In genomic region chr14:103301512-103302197, GRCh38 we compare ENCODE assay signal across 3 cellular contexts.
TF ChIP-seq lines count a peak whose summit lies in the region.

No MANE protein-coding gene starts in this region.

TF ChIP-seq in A549, 52 proteins besides CTCF, POLR2A, EP300 and RAD21 (continued from another document):
- TF ChIP-seq JUNB (IDR thresholded peaks at IDR 0.05) (no peak), CBX8 (IDR thresholded peaks at IDR 0.05) (no peak), HDAC2 (IDR thresholded peaks at IDR 0.05) (no peak), HEYL (CRISPR knock-in tag; IDR thresholded peaks at IDR 0.05) (no peak), EHF (CRISPR knock-in tag; IDR thresholded peaks at IDR 0.05) (no peak), ZSCAN20 (CRISPR knock-in tag; IDR thresholded peaks at IDR 0.05) (no peak)
- TF ChIP-seq, protein P1, sequence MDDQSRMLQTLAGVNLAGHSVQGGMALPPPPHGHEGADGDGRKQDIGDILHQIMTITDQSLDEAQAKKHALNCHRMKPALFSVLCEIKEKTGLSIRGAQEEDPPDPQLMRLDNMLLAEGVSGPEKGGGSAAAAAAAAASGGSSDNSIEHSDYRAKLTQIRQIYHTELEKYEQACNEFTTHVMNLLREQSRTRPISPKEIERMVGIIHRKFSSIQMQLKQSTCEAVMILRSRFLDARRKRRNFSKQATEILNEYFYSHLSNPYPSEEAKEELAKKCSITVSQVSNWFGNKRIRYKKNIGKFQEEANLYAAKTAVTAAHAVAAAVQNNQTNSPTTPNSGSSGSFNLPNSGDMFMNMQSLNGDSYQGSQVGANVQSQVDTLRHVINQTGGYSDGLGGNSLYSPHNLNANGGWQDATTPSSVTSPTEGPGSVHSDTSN (IDR thresholded peaks at IDR 0.05) = no peak
TF ChIP-seq in A549: peak in this region for 0.

TF ChIP-seq in HEK293, 187 proteins besides CTCF, POLR2A, EP300 and RAD21 (continued from another document):
- TF ChIP-seq, protein P2, sequence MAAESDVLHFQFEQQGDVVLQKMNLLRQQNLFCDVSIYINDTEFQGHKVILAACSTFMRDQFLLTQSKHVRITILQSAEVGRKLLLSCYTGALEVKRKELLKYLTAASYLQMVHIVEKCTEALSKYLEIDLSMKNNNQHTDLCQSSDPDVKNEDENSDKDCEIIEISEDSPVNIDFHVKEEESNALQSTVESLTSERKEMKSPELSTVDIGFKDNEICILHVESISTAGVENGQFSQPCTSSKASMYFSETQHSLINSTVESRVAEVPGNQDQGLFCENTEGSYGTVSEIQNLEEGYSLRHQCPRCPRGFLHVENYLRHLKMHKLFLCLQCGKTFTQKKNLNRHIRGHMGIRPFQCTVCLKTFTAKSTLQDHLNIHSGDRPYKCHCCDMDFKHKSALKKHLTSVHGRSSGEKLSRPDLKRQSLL (tag by site-specific recombination; IDR thresholded peaks at IDR 0.05) = no peak
- TF ChIP-seq ZNF449 (tag by site-specific recombination; IDR thresholded peaks at IDR 0.05) = peak; percentile 64
- peak; percentile 63; the same call in 1 of the 2 replicates for TF ChIP-seq ZBTB48 (tag by site-specific recombination; IDR thresholded peaks at IDR 0.05)

TF ChIP-seq in WTC11, 78 proteins besides CTCF, POLR2A, EP300 and RAD21 (continued from another document):
- no peak for TF ChIP-seq HMGA2 (CRISPR knock-in tag; IDR thresholded peaks at IDR 0.05)
- no peak for TF ChIP-seq ZNF396 (CRISPR knock-in tag; IDR thresholded peaks at IDR 0.05; ENCODE audit: borderline replicate concordance)
- TF ChIP-seq GABPB1 (CRISPR knock-in tag; IDR thresholded peaks at IDR 0.05) = no peak
- no peak for TF ChIP-seq E2F5 (CRISPR knock-in tag; IDR thresholded peaks at IDR 0.05)
- no peak for TF ChIP-seq ELF4 (CRISPR knock-in tag; IDR thresholded peaks at IDR 0.05; ENCODE audit: low read depth)
- no peak for TF ChIP-seq NFYB (CRISPR knock-in tag; conservative IDR thresholded peaks at IDR 0.05; ENCODE audit: low read depth)
- TF ChIP-seq, protein P3, sequence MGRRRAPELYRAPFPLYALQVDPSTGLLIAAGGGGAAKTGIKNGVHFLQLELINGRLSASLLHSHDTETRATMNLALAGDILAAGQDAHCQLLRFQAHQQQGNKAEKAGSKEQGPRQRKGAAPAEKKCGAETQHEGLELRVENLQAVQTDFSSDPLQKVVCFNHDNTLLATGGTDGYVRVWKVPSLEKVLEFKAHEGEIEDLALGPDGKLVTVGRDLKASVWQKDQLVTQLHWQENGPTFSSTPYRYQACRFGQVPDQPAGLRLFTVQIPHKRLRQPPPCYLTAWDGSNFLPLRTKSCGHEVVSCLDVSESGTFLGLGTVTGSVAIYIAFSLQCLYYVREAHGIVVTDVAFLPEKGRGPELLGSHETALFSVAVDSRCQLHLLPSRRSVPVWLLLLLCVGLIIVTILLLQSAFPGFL (CRISPR knock-in tag; IDR thresholded peaks at IDR 0.05; ENCODE audit: borderline replicate concordance) = no peak
- TF ChIP-seq, protein P4, sequence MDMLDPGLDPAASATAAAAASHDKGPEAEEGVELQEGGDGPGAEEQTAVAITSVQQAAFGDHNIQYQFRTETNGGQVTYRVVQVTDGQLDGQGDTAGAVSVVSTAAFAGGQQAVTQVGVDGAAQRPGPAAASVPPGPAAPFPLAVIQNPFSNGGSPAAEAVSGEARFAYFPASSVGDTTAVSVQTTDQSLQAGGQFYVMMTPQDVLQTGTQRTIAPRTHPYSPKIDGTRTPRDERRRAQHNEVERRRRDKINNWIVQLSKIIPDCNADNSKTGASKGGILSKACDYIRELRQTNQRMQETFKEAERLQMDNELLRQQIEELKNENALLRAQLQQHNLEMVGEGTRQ (CRISPR knock-in tag; IDR thresholded peaks at IDR 0.05) = no peak
- no peak for TF ChIP-seq HMGXB4 (CRISPR knock-in tag; IDR thresholded peaks at IDR 0.05)
